Comparison of ENCODE assay signal across 13 cellular contexts in the genomic region with DNA sequence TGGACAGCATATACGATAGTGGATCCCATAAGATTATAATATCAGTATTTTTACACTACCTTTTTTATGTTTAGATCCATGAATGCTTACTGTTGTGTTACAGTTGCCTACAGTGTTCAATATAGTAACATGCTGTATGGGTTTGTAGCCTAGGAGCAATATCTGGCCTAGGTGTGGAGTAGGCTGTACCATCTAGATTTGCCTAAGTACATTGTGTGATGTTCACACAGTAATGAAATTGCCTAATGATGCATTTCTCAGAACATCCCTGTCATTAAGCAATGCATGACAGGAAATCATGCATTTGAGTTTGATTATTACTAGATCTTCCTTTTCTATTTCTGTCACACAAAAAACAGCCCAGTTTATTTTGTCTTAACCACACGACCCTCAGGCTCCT.
"Had no signal": no experiment of that assay in that cellular context is flagged by ENCODE, and none has a peak within 500 bp of the region (broad histone marks: within the 10 kb centered on the region; RNA-seq: fewer than 3 reads in every experiment).

No MANE protein-coding gene starts in this region.

- H3K27ac ChIP-seq: brain microvascular endothelial cell, esophagus squamous epithelium, lower lobe of right lung, ovary, sigmoid colon had no signal

- DNase-seq: activated naive CD8-positive, alpha-beta T cell treated with anti-CD3 and anti-CD28 coated beads, Interleukin-2, amount 10 ng/mL, durations not matched to agents 7 days and 5 days; anterior cingulate cortex; brain microvascular endothelial cell; cortex of kidney; effector CD4-positive, alpha-beta T cell; esophagus squamous epithelium; foreskin fibroblast; kidney glomerular epithelial cell; lower lobe of right lung; ovary; sigmoid colon; spleen; stimulated activated CD4-positive, alpha-beta T cell treated with anti-CD3 and anti-CD28 coated beads, Interleukin-1b, Interleukin-23, amount 100 ng/mL, for 48 hours had no signal

- ATAC-seq: lower lobe of right lung had no signal

- H3K9me3 ChIP-seq: esophagus squamous epithelium, lower lobe of right lung, ovary, sigmoid colon, spleen had no signal

- H3K27me3 ChIP-seq: brain microvascular endothelial cell, esophagus squamous epithelium, ovary, spleen had no signal

- H3K36me3 ChIP-seq: ovary had no signal

- H3K4me1 ChIP-seq: esophagus squamous epithelium, lower lobe of right lung, sigmoid colon had no signal

- H3K4me3 ChIP-seq: esophagus squamous epithelium, lower lobe of right lung, ovary, sigmoid colon, spleen had no signal
